Comparison of ENCODE assay signal across 7 cellular contexts in the genomic region with DNA sequence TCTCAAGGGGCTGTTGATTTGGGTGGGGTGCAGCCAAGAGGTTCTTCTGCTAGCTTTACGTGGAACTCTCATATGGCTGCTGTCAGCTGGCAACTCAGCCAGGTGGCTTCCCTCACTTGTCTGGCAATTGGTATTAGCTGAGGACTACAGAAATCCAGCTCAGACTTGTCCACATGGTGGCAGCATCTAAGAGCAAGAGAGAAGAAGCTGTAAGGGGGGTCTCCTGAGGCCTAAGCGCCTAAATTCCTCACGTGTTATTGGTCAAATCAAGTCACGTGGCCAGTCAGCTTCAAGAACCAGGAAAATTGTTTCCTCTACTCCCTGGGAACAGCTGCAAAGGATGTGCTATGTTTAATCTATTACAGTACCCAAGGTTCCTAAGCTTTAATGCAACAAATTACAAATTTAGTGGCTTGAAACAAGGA. TPM values are rescaled to one million over a fixed set of nuclear protein-coding genes. Genes with fewer than 3 reads are reported as not detected.
DNase-seq lines count a peak whose midpoint lies in the region; ATAC-seq, FAIRE-seq and TF ChIP-seq lines count a peak whose summit lies in the region.

No MANE protein-coding gene starts in this region.

- no peaks in the 10 kb centered on the region for H3K9me1 ChIP-seq in keratinocyte (ENCODE audit: control insufficient read depth, extremely low read depth, insufficient read depth, low read length)

- RAD21 ChIA-PET in GM12878 (lab: Charles Lee; ENCODE audit: unreplicated experiment): interaction anchor here (0.8 to 5.6 kb wide), 32 partner anchors 10 to 350 kb away, joined by 3 to 138 read pairs (median 4); partner anchors contain the start of genes EIF2D and IKBKE

- H3K4me3 ChIP-seq in Karpas-422 (ENCODE audit: low read length) (no peak overlapping the region), GM12878 (no peak overlapping the region), keratinocyte (ENCODE audit: control insufficient read depth in 2 of 3, extremely low read depth in 1 of 3, insufficient read depth in 2 of 3, low read depth in 1 of 3, low read length in 3 of 3) (no peak overlapping the region)

- ATAC-seq in GM12878: peak; percentile 54

- no TSS peak for BruUV-seq in GM12878 (replicated peaks; lab: Mats Ljungman, UMichigan)

- SMC1A ChIA-PET in GM12878 (lab: Charles Lee; ENCODE audit: uncharacterized antibody, unreplicated experiment): interaction anchor here (0.5 to 3.5 kb wide), 39 partner anchors 10 to 1313 kb away, joined by 3 to 122 read pairs (median 4); partner anchors contain the start of gene IL19

- TF ChIP-seq EP300 in GM12878 (IDR thresholded peaks at IDR 0.05; ENCODE audit: borderline replicate concordance in 1 of 2, control insufficient read depth in 1 of 2, low read depth in 2 of 2, low read length in 2 of 2): no peak

- H4K20me1 ChIP-seq in Karpas-422 (ENCODE audit: insufficient read depth, low read depth, low read length) (no peaks in the 10 kb centered on the region), GM12878 (ENCODE audit: control insufficient read depth, insufficient read depth) (no peaks in the 10 kb centered on the region), keratinocyte (ENCODE audit: control insufficient read depth, extremely low read depth, insufficient read depth, low read length) (no peaks in the 10 kb centered on the region)

- WGBS in GM12878 (ENCODE audit: insufficient coverage, insufficient replicate concordance, low lambda C conversion rate, missing lambda C conversion rate): 11% methylated on average over 4 of the region's 4 CpGs

- no peaks in the 10 kb centered on the region for H3K27me3 ChIP-seq in Karpas-422 (ENCODE audit: low read length)
- no peaks in the 10 kb centered on the region for H3K27me3 ChIP-seq in GM12878 (replicated peaks in 1 of 2; ENCODE audit: control insufficient read depth in 2 of 2, insufficient read depth in 2 of 2, low read length in 1 of 2)
- H3K27me3 ChIP-seq in keratinocyte (ENCODE audit: control insufficient read depth, extremely low read depth, insufficient read depth, low read length): no peaks in the 10 kb centered on the region

- CTCF ChIA-PET in GM12878 (lab: Yijun Ruan, JAX): interaction anchor here (0.7 to 19.1 kb wide), 52 partner anchors 9 to 453 kb away, joined by 3 to 1150 read pairs (median 6); partner anchors contain the start of genes EIF2D, IKBKE, IL19 and RASSF5

- no peaks in the 10 kb centered on the region for H3K36me3 ChIP-seq in Karpas-422 (ENCODE audit: insufficient read depth, low read length)
- H3K36me3 ChIP-seq in GM12878 (ENCODE audit: control insufficient read depth in 2 of 2, insufficient read depth in 2 of 2, low read length in 1 of 2): no peaks in the 10 kb centered on the region
- no peaks in the 10 kb centered on the region for H3K36me3 ChIP-seq in keratinocyte (ENCODE audit: control insufficient read depth in 2 of 2, extremely low read depth in 1 of 2, insufficient read depth in 2 of 2, low read length in 2 of 2)

- H3K79me2 ChIP-seq in Karpas-422 (ENCODE audit: low read length): no peaks in the 10 kb centered on the region
- H3K79me2 ChIP-seq in GM12878 (ENCODE audit: control insufficient read depth, insufficient read depth, low read length): peaks cover 7% of the 10 kb centered on the region
- H3K79me2 ChIP-seq in keratinocyte (ENCODE audit: control insufficient read depth, insufficient read depth, low read length): peaks cover 6% of the 10 kb centered on the region

- TF ChIP-seq CTCF in GM12878 (IDR thresholded peaks at IDR 0.05 in 2 of 3, conservative IDR thresholded peaks at IDR 0.05 in 1 of 3; ENCODE audit: control insufficient read depth in 2 of 3, extremely low read depth in 1 of 3, insufficient read depth in 1 of 3, low read depth in 3 of 3, low read length in 3 of 3) (peak; percentile 50 to 63 (median 57); a peak in 5 of 6 replicates), keratinocyte (optimal IDR thresholded peaks at IDR 0.05 in 1 of 3, IDR thresholded peaks at IDR 0.05 in 1 of 3, conservative IDR thresholded peaks at IDR 0.05 in 1 of 3; ENCODE audit: extremely low read depth in 1 of 3, insufficient read depth in 2 of 3, low read length in 3 of 3) (peak; percentile 44 to 54 (median 53))

- H3K4me1 ChIP-seq in Karpas-422 (ENCODE audit: low read length) (peaks cover 15% of the 10 kb centered on the region), GM12878 (ENCODE audit: control insufficient read depth, insufficient read depth, low read length) (peaks cover 9% of the 10 kb centered on the region), keratinocyte (ENCODE audit: control insufficient read depth, extremely low read depth, insufficient read depth, low read length) (peaks cover 20% of the 10 kb centered on the region)

- dilution Hi-C loops in keratinocyte (cut with MboI; ENCODE audit: extremely low pct_ligation_motif_present, low sequenced_read_pairs): no loop called here

- intact Hi-C loops in GM12878 (cut with micrococcal nuclease; ENCODE audit: unreplicated experiment): loop anchor here (5.0 to 10.0 kb wide), 2 partner anchors 94 to 351 kb away; no protein-coding TSS in a partner anchor

- DNase-seq in ELR (ENCODE audit: low read depth) (peak; percentile 85), Karpas-422 (peak; percentile 93), NOMO-1 treated with DMSO at 0.1 percent for 48 hours (lab: John Stamatoyannopoulos, UW; ENCODE audit: unreplicated experiment) (peak; percentile 35), GM12878 (ENCODE audit: low read depth, low spot score) (peak; percentile 60), keratinocyte (ENCODE audit: low read depth, low spot score) (peak; percentile 48), ureter (ENCODE audit: low spot score) (peak; percentile 52), globus pallidus (ENCODE audit: low spot score) (no peak)

- H3K9me3 ChIP-seq in Karpas-422 (ENCODE audit: low read length) (no peaks in the 10 kb centered on the region), GM12878 (replicated peaks; ENCODE audit: control insufficient read depth, insufficient read depth, low read length) (no peaks in the 10 kb centered on the region), keratinocyte (ENCODE audit: control insufficient read depth, low read depth, low read length) (no peaks in the 10 kb centered on the region)

- in situ Hi-C loops in GM12878 (cut with MboI): no loop called here

- FAIRE-seq in GM12878 (lab: Jason Lieb, UNC) (no peak), keratinocyte (lab: Jason Lieb, UNC) (peak; percentile 26)

- no peak overlapping the region for H3K4me2 ChIP-seq in Karpas-422 (ENCODE audit: low read depth, low read length, poor library complexity, severe bottlenecking)
- H3K4me2 ChIP-seq in GM12878 (ENCODE audit: control insufficient read depth, insufficient read depth): no peak overlapping the region
- H3K4me2 ChIP-seq in keratinocyte (ENCODE audit: control insufficient read depth, extremely low read depth, insufficient read depth, low read depth, low read length): no peak overlapping the region

- TF ChIP-seq POLR2A in GM12878 (IDR thresholded peaks at IDR 0.05; ENCODE audit: low read depth, low read length): no peak

- H3K27ac ChIP-seq in Karpas-422 (ENCODE audit: low read length) (no peak overlapping the region), GM12878 (ENCODE audit: control insufficient read depth, insufficient read depth) (no peak overlapping the region), keratinocyte (ENCODE audit: control insufficient read depth, insufficient read depth, low read length) (no peak overlapping the region)

- H3K9ac ChIP-seq in Karpas-422 (ENCODE audit: low read length): no peak overlapping the region
- no peak overlapping the region for H3K9ac ChIP-seq in GM12878 (ENCODE audit: control insufficient read depth, insufficient read depth, low read length)
- H3K9ac ChIP-seq in keratinocyte (ENCODE audit: control insufficient read depth, extremely low read depth, insufficient read depth, low read length): no peak overlapping the region

- POLR2A ChIA-PET in GM12878 (lab: Charles Lee): interaction anchor here (0.9 to 7.5 kb wide), 6 partner anchors 19 to 141 kb away, joined by 3 to 92 read pairs (median 5); partner anchors contain the start of gene IL10

- TF ChIP-seq RAD21 in GM12878 (IDR thresholded peaks at IDR 0.05; ENCODE audit: insufficient read depth, low read depth, low read length): peak; percentile 71

- no peak overlapping the region for H2AFZ ChIP-seq in Karpas-422 (ENCODE audit: low read length)
- peak overlapping the region; percentile 58; the same call in 1 of the 2 replicates for H2AFZ ChIP-seq in GM12878 (ENCODE audit: control insufficient read depth, low read depth, low read length)
- no peak overlapping the region for H2AFZ ChIP-seq in keratinocyte (ENCODE audit: control insufficient read depth, low read length)

- H3K9me2 ChIP-seq in Karpas-422 (replicated peaks; ENCODE audit: insufficient read depth, low read length): no peaks in the 10 kb centered on the region

RNA-seq across cellular contexts. Expression of gene DYRK3, which starts 4.2 kb away (rescaled TPM):
- 0.93 and 2.4 TPM in 2 replicates for total RNA-seq in Karpas-422 (2014; rRNA removed; shearing (Covaris generic); ENCODE audit: low replicate concordance)
- total RNA-seq in GM12878 (2013; cell fraction: nucleolus; rRNA removed): 26.7 and 27.4 TPM in 2 replicates
- 10.7 and 11.1 TPM in 2 replicates for total RNA-seq in GM12878 (2014; rRNA removed)
- 10.0 and 10.7 TPM in 2 replicates for total RNA-seq in GM12878 (2014; rRNA removed; fragmentation: Illumina TruSeq; extraction: Trizol)
- total RNA-seq in GM12878 (2021): 8.9 and 11.2 TPM in 2 replicates
- 2.8 TPM for polyA plus RNA-seq in GM12878 (2011; ENCODE audit: low read depth)
- 12.9 and 15.4 TPM in 2 replicates for polyA plus RNA-seq in GM12878 (2011; rRNA removed)
- 8.8 and 9.4 TPM in 2 replicates for polyA plus RNA-seq in GM12878 (2011; cell fraction: cytosol; rRNA removed)
- 7.3 and 7.8 TPM in 2 replicates for polyA plus RNA-seq in GM12878 (2011; cell fraction: nucleus; rRNA removed)
- 3.7 and 6.0 TPM in 2 replicates for polyA plus RNA-seq in GM12878 (2012)
- polyA plus RNA-seq in GM12878 (2014; fragmentation: Illumina TruSeq; extraction: Trizol): 9.8 and 14.9 TPM in 2 replicates
- polyA plus RNA-seq in GM12878 (2014; fragmentation: Nextera tagmentation; extraction: Ambion mirVana): 1 to 10 TPM; 1.6 to 2.8 TPM
- polyA plus RNA-seq in GM12878 (2014; rRNA removed): 6.0 and 8.6 TPM in 2 replicates
- polyA plus RNA-seq in GM12878 (2016; fragmentation: Nextera tagmentation; extraction: Ambion mirVana): 10 to 100 TPM in 1 of 2 experiments, 1 to 10 TPM in 1; 10.0 to 11.7 TPM
- 15.7 and 16.0 TPM in 2 replicates for polyA minus RNA-seq in GM12878 (2011; rRNA and poly(A)+ RNA removed)
- polyA minus RNA-seq in GM12878 (2011; cell fraction: cytosol; rRNA and poly(A)+ RNA removed): 6.0 and 7.1 TPM in 2 replicates
- 5.1 and 8.2 TPM in 2 replicates for polyA minus RNA-seq in GM12878 (2011; cell fraction: nucleus; rRNA and poly(A)+ RNA removed)
- polyA plus RNA-seq in keratinocyte: 9.9 to 15.0 TPM (median 11.8 TPM) in 3 replicates
- 5.2 TPM for polyA plus RNA-seq in keratinocyte (2011; ENCODE audit: low read depth)
- 7.7 and 11.3 TPM in 2 replicates for polyA plus RNA-seq in keratinocyte (2011; cell fraction: cytosol; rRNA removed)
- 12.3 and 13.7 TPM in 2 replicates for polyA plus RNA-seq in keratinocyte (2011; cell fraction: nucleus; rRNA removed)
- 5.4 and 14.0 TPM in 2 replicates for polyA plus RNA-seq in keratinocyte (2012; ENCODE audit: low replicate concordance)
- 9.4 to 17.9 TPM (median 14.7 TPM) in 3 replicates for polyA minus RNA-seq in keratinocyte
- 15.3 TPM for polyA minus RNA-seq in keratinocyte (2011; cell fraction: cytosol; rRNA and poly(A)+ RNA removed)
- 13.9 and 24.7 TPM in 2 replicates for polyA minus RNA-seq in keratinocyte (2011; cell fraction: nucleus; rRNA and poly(A)+ RNA removed)
- total RNA-seq in ureter: 4.8 TPM

RNA-seq across cellular contexts. Expression of gene EIF2D, which starts 18.8 kb away (rescaled TPM):
- total RNA-seq in Karpas-422 (2014; rRNA removed; shearing (Covaris generic); ENCODE audit: low replicate concordance): 51.8 and 106 TPM in 2 replicates
- 115 and 132 TPM in 2 replicates for total RNA-seq in GM12878 (2013; cell fraction: nucleolus; rRNA removed)
- 88.8 and 91.6 TPM in 2 replicates for total RNA-seq in GM12878 (2014; rRNA removed)
- 80.4 and 83.4 TPM in 2 replicates for total RNA-seq in GM12878 (2014; rRNA removed; fragmentation: Illumina TruSeq; extraction: Trizol)
- 74.0 and 76.6 TPM in 2 replicates for total RNA-seq in GM12878 (2021)
- 49.2 TPM for polyA plus RNA-seq in GM12878 (2011; ENCODE audit: low read depth)
- polyA plus RNA-seq in GM12878 (2011; rRNA removed): 133 and 153 TPM in 2 replicates
- polyA plus RNA-seq in GM12878 (2011; cell fraction: cytosol; rRNA removed): 121 and 127 TPM in 2 replicates
- 149 and 172 TPM in 2 replicates for polyA plus RNA-seq in GM12878 (2011; cell fraction: nucleus; rRNA removed)
- polyA plus RNA-seq in GM12878 (2012): 66.5 and 74.5 TPM in 2 replicates
- polyA plus RNA-seq in GM12878 (2014; fragmentation: Illumina TruSeq; extraction: Trizol): 108 and 109 TPM in 2 replicates
- 10 to 100 TPM; 65.4 to 77.5 TPM for polyA plus RNA-seq in GM12878 (2014; fragmentation: Nextera tagmentation; extraction: Ambion mirVana)
- polyA plus RNA-seq in GM12878 (2014; rRNA removed): 98.5 and 104 TPM in 2 replicates
- polyA plus RNA-seq in GM12878 (2016; fragmentation: Nextera tagmentation; extraction: Ambion mirVana): 10 to 100 TPM; 65.2 to 74.8 TPM
- 93.0 and 112 TPM in 2 replicates for polyA minus RNA-seq in GM12878 (2011; rRNA and poly(A)+ RNA removed)
- polyA minus RNA-seq in GM12878 (2011; cell fraction: cytosol; rRNA and poly(A)+ RNA removed): 26.6 and 32.7 TPM in 2 replicates
- polyA minus RNA-seq in GM12878 (2011; cell fraction: nucleus; rRNA and poly(A)+ RNA removed): 34.8 and 42.0 TPM in 2 replicates
- 59.9 to 66.4 TPM (median 60.6 TPM) in 3 replicates for polyA plus RNA-seq in keratinocyte
- polyA plus RNA-seq in keratinocyte (2011; ENCODE audit: low read depth): 21.4 TPM
- 55.7 and 62.1 TPM in 2 replicates for polyA plus RNA-seq in keratinocyte (2011; cell fraction: cytosol; rRNA removed)
- 64.0 and 66.2 TPM in 2 replicates for polyA plus RNA-seq in keratinocyte (2011; cell fraction: nucleus; rRNA removed)
- 27.5 and 39.8 TPM in 2 replicates for polyA plus RNA-seq in keratinocyte (2012; ENCODE audit: low replicate concordance)
- polyA minus RNA-seq in keratinocyte: 29.9 to 48.8 TPM (median 47.8 TPM) in 3 replicates
- 27.0 TPM for polyA minus RNA-seq in keratinocyte (2011; cell fraction: cytosol; rRNA and poly(A)+ RNA removed)
- 12.0 and 21.8 TPM in 2 replicates for polyA minus RNA-seq in keratinocyte (2011; cell fraction: nucleus; rRNA and poly(A)+ RNA removed)
- total RNA-seq in ureter: 58.6 TPM

RNA-seq across cellular contexts. Expression of gene MAPKAPK2, which starts 53.6 kb away (rescaled TPM):
- total RNA-seq in Karpas-422 (2014; rRNA removed; shearing (Covaris generic); ENCODE audit: low replicate concordance): 19.8 and 25.1 TPM in 2 replicates
- total RNA-seq in GM12878 (2013; cell fraction: nucleolus; rRNA removed): 38.9 and 42.0 TPM in 2 replicates
- total RNA-seq in GM12878 (2014; rRNA removed): 59.9 and 62.6 TPM in 2 replicates
- 36.1 and 38.8 TPM in 2 replicates for total RNA-seq in GM12878 (2014; rRNA removed; fragmentation: Illumina TruSeq; extraction: Trizol)
- 92.2 and 93.0 TPM in 2 replicates for total RNA-seq in GM12878 (2021)
- polyA plus RNA-seq in GM12878 (2011; ENCODE audit: low read depth): 44.2 TPM
- polyA plus RNA-seq in GM12878 (2011; rRNA removed): 51.0 and 71.7 TPM in 2 replicates
- polyA plus RNA-seq in GM12878 (2011; cell fraction: cytosol; rRNA removed): 83.8 and 84.4 TPM in 2 replicates
- polyA plus RNA-seq in GM12878 (2011; cell fraction: nucleus; rRNA removed): 110 and 118 TPM in 2 replicates
- 44.4 and 63.5 TPM in 2 replicates for polyA plus RNA-seq in GM12878 (2012)
- 66.8 and 70.6 TPM in 2 replicates for polyA plus RNA-seq in GM12878 (2014; fragmentation: Illumina TruSeq; extraction: Trizol)
- 1 to 10 TPM in 1 of 2 experiments, under 1 TPM in 1; 0.72 to 4.9 TPM for polyA plus RNA-seq in GM12878 (2014; fragmentation: Nextera tagmentation; extraction: Ambion mirVana)
- 65.5 and 65.7 TPM in 2 replicates for polyA plus RNA-seq in GM12878 (2014; rRNA removed)
- 1 to 10 TPM; 4.2 to 6.2 TPM for polyA plus RNA-seq in GM12878 (2016; fragmentation: Nextera tagmentation; extraction: Ambion mirVana)
- polyA minus RNA-seq in GM12878 (2011; rRNA and poly(A)+ RNA removed): 67.7 and 81.3 TPM in 2 replicates
- 25.1 and 29.4 TPM in 2 replicates for polyA minus RNA-seq in GM12878 (2011; cell fraction: cytosol; rRNA and poly(A)+ RNA removed)
- 23.2 and 39.0 TPM in 2 replicates for polyA minus RNA-seq in GM12878 (2011; cell fraction: nucleus; rRNA and poly(A)+ RNA removed)
- 41.5 to 67.0 TPM (median 42.1 TPM) in 3 replicates for polyA plus RNA-seq in keratinocyte
- 21.7 TPM for polyA plus RNA-seq in keratinocyte (2011; ENCODE audit: low read depth)
- polyA plus RNA-seq in keratinocyte (2011; cell fraction: cytosol; rRNA removed): 60.1 and 61.0 TPM in 2 replicates
- 49.3 and 51.2 TPM in 2 replicates for polyA plus RNA-seq in keratinocyte (2011; cell fraction: nucleus; rRNA removed)
- 44.0 and 47.9 TPM in 2 replicates for polyA plus RNA-seq in keratinocyte (2012; ENCODE audit: low replicate concordance)
- 52.2 to 83.1 TPM (median 53.9 TPM) in 3 replicates for polyA minus RNA-seq in keratinocyte
- polyA minus RNA-seq in keratinocyte (2011; cell fraction: cytosol; rRNA and poly(A)+ RNA removed): 45.8 TPM
- 18.9 and 26.6 TPM in 2 replicates for polyA minus RNA-seq in keratinocyte (2011; cell fraction: nucleus; rRNA and poly(A)+ RNA removed)
- 69.8 TPM for total RNA-seq in ureter
